In the genomic region with DNA sequence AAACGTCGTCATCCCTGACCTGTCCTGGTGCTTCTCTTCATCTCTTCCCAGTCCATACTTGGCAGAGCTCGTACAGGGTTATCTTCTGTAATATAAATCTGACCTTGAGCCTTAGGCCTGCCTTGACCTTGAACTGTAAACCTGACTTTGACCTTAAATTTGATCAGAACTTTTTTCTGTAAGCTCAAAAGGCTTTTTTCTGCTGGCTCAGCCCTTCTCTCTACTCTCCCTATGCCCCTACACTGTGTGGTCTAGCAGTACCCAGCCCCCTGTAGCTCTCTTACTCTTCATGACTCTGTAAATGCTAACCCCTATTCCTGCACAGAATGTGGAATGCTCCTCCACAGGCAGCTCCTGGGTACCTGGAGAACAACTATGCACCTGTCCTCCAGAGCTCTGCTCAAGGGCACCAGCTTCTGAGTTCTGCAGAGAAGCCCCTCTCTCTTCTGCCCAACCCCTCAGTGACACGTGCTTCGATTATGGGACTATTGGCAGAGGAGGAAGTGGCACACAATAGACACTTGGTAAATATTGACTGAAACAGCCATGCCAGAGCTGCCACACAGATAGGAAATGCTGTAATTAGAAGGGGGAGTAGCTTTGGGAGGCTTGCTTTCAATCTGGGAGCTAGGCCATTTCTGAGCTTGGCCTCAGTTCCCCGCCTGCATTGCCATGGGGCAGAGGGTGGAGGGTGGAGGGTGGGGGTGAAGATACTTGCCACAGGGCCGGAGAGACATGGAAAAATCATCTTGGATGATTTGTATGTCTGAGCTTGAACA, we compare ENCODE assay signal across 17 cellular contexts. TPM values are rescaled to one million over a fixed set of nuclear protein-coding genes. Genes with fewer than 3 reads are reported as not detected.
DNase-seq lines count a peak whose midpoint lies in the region; ATAC-seq, FAIRE-seq and TF ChIP-seq lines count a peak whose summit lies in the region.
"Had no signal": no experiment of that assay in that cellular context is flagged by ENCODE, and none has a peak within 500 bp of the region (broad histone marks: within the 10 kb centered on the region; RNA-seq: fewer than 3 reads in every experiment).

No MANE protein-coding gene starts in this region.

- no peaks in the 10 kb centered on the region for H3K27me3 ChIP-seq in gastrocnemius medialis
- H3K27me3 ChIP-seq in smooth muscle cell (ENCODE audit: low read depth): no peaks in the 10 kb centered on the region

- H3K36me3 Mint-ChIP-seq in stimulated activated naive B cell treated with anti-CD40 and anti-IgM and Interleukin-4, amounts not matched to agents 10 μg/mL and 1 μg/mL and 100 μg/mL, for 72 hours: no peaks in the 10 kb centered on the region
- H3K36me3 Mint-ChIP-seq: CD14-positive monocyte had no signal

- no peaks in the 10 kb centered on the region for H3K9me3 Mint-ChIP-seq in stimulated activated naive B cell treated with anti-CD40 and anti-IgM and Interleukin-4, amounts not matched to agents 10 μg/mL and 1 μg/mL and 100 μg/mL, for 72 hours

- H3F3A ChIP-seq in smooth muscle cell (ENCODE audit: low read depth): no peaks in the 10 kb centered on the region

- no peak overlapping the region for H3K27ac Mint-ChIP-seq in stimulated activated naive B cell treated with anti-CD40 and anti-IgM and Interleukin-4, amounts not matched to agents 10 μg/mL and 1 μg/mL and 100 μg/mL, for 72 hours
- H3K27ac Mint-ChIP-seq: CD14-positive monocyte had no signal

- H3K4me1 ChIP-seq in gastrocnemius medialis (peaks cover 14 to 19% of the 10 kb centered on the region in 2 donors), smooth muscle cell (ENCODE audit: low read depth) (peaks cover 10% of the 10 kb centered on the region)
- H3K4me1 ChIP-seq: lower lobe of right lung had no signal

- in situ Hi-C loops in gastrocnemius medialis (cut with MboI; ENCODE audit: low sequenced_read_pairs in 4 of 4): no loop called here

- ATAC-seq in gastrocnemius medialis: no peak
- ATAC-seq in stimulated activated naive B cell treated with anti-CD40 and anti-IgM and Interleukin-4, amounts not matched to agents 10 μg/mL and 1 μg/mL and 100 μg/mL, for 72 hours (replicated peaks): no peak
- ATAC-seq: lower lobe of right lung had no signal

- no peak overlapping the region for H3K4me3 ChIP-seq in gastrocnemius medialis
- H3K4me3 ChIP-seq in smooth muscle cell: no peak overlapping the region
- H3K4me3 ChIP-seq: lower lobe of right lung, psoas muscle had no signal

- no peaks in the 10 kb centered on the region for H3K4me1 Mint-ChIP-seq in stimulated activated naive B cell treated with anti-CD40 and anti-IgM and Interleukin-4, amounts not matched to agents 10 μg/mL and 1 μg/mL and 100 μg/mL, for 72 hours
- H3K4me1 Mint-ChIP-seq: CD14-positive monocyte had no signal

- TF ChIP-seq CTCF in gastrocnemius medialis (IDR thresholded peaks at IDR 0.05 in 4 of 5, conservative IDR thresholded peaks at IDR 0.05 in 1 of 5): no peak
- no peak for TF ChIP-seq CTCF in smooth muscle cell (IDR thresholded peaks at IDR 0.05; ENCODE audit: borderline replicate concordance, insufficient read depth, poor library complexity, severe bottlenecking)

- intact Hi-C loops in gastrocnemius medialis (cut with DNase I; ENCODE audit: low total_unique reads): no loop called here

- no peak overlapping the region for H3K4me3 Mint-ChIP-seq in stimulated activated naive B cell treated with anti-CD40 and anti-IgM and Interleukin-4, amounts not matched to agents 10 μg/mL and 1 μg/mL and 100 μg/mL, for 72 hours
- H3K4me3 Mint-ChIP-seq: CD14-positive monocyte had no signal

- no peak for FAIRE-seq in GM12891 (lab: Jason Lieb, UNC)
- FAIRE-seq: endometrium, H1 had no signal

- DNase-seq in NCI-H1105 (lab: John Stamatoyannopoulos, UW) (peak; percentile 16), NCI-H510A treated with DMSO at 0.1 percent for 48 hours (lab: John Stamatoyannopoulos, UW) (peak; percentile 79), ecto neural progenitor cell (ENCODE audit: low spot score) (peak; percentile 17), gastrocnemius medialis (no peak), GM12891 (ENCODE audit: insufficient read length, low spot score) (no peak), smooth muscle cell (lab: John Stamatoyannopoulos, UW; ENCODE audit: unreplicated experiment) (no peak), SK-N-DZ (ENCODE audit: low spot score) (no peak)
- no peak for DNase-seq in stimulated activated naive B cell treated with anti-CD40 and anti-IgM and Interleukin-4, amounts not matched to agents 10 μg/mL and 1 μg/mL and 100 μg/mL, for 72 hours
- DNase-seq: lower lobe of right lung; NCI-H2107; psoas muscle; stimulated activated CD4-positive, alpha-beta T cell treated with anti-CD3 and anti-CD28 coated beads, Interleukin-4, amount 100 ng/mL, for 24 hours; T1000 had no signal

- peaks cover 11 to 15% of the 10 kb centered on the region in 2 donors for H3K27me3 Mint-ChIP-seq in stimulated activated naive B cell treated with anti-CD40 and anti-IgM and Interleukin-4, amounts not matched to agents 10 μg/mL and 1 μg/mL and 100 μg/mL, for 72 hours

- no peak overlapping the region for H2AFZ ChIP-seq in smooth muscle cell (ENCODE audit: low read depth)

- no peak overlapping the region for H3K4me2 ChIP-seq in smooth muscle cell

- H3K36me3 ChIP-seq in gastrocnemius medialis (no peaks in the 10 kb centered on the region), smooth muscle cell (ENCODE audit: low read depth) (no peaks in the 10 kb centered on the region)
- H3K36me3 ChIP-seq: lower lobe of right lung had no signal

- H3K27ac ChIP-seq in gastrocnemius medialis (peak overlapping the region; percentile 58 to 71 (median 64)), smooth muscle cell (ENCODE audit: low read depth) (no peak overlapping the region)
- H3K27ac ChIP-seq: lower lobe of right lung had no signal

- H3K9me3 ChIP-seq in gastrocnemius medialis: no peaks in the 10 kb centered on the region
- H3K9me3 ChIP-seq in smooth muscle cell (replicated peaks; ENCODE audit: low read depth): no peaks in the 10 kb centered on the region
- H3K9me3 ChIP-seq: lower lobe of right lung, psoas muscle had no signal

- WGBS in smooth muscle cell (ENCODE audit: low lambda C conversion rate): 89% methylated on average over 7 of the region's 7 CpGs

- no peak overlapping the region for H3K9ac ChIP-seq in smooth muscle cell (ENCODE audit: low read depth)

- TF ChIP-seq POLR2A in gastrocnemius medialis (IDR thresholded peaks at IDR 0.05) (no peak), GM12891 (IDR thresholded peaks at IDR 0.05; ENCODE audit: low read depth, low read length) (no peak)

- no peaks in the 10 kb centered on the region for H3K79me2 ChIP-seq in smooth muscle cell (ENCODE audit: low read depth)

- no peaks in the 10 kb centered on the region for H4K20me1 ChIP-seq in smooth muscle cell (ENCODE audit: low read depth)

TF ChIP-seq in GM12891, 5 proteins besides CTCF, POLR2A, EP300 and RAD21:
- TF ChIP-seq PAX5 (IDR thresholded peaks at IDR 0.05; ENCODE audit: insufficient read depth, low read length, severe bottlenecking) (no peak), POU2F2 (IDR thresholded peaks at IDR 0.05; ENCODE audit: low read depth, low read length) (no peak), POLR2AphosphoS5 (IDR thresholded peaks at IDR 0.05; ENCODE audit: low read depth, low read length) (no peak), TAF1 (IDR thresholded peaks at IDR 0.05; ENCODE audit: low read depth, low read length) (no peak), SPI1 (IDR thresholded peaks at IDR 0.05; ENCODE audit: low read depth, low read length) (no peak)

RNA-seq across cellular contexts. Expression of a gene that starts 15.4 kb away (rescaled TPM):
- total RNA-seq in gastrocnemius medialis: 10 to 100 TPM in 3 of 4 donors, 1 to 10 TPM in 1; 3.1 to 27.4 (median 15.9) TPM
- 0.65 TPM for polyA plus RNA-seq in GM12891 (2012; ENCODE audit: low read depth, missing spikeins)
- 3.0 and 3.2 TPM in 2 replicates for total RNA-seq in smooth muscle cell
- 3.0 and 3.1 TPM in 2 replicates for polyA plus RNA-seq in smooth muscle cell
- polyA plus RNA-seq in SK-N-DZ (2014; cell fraction: cytosol; rRNA removed): 4.7 and 5.5 TPM in 2 replicates
- 7.0 and 10.6 TPM in 2 replicates for polyA plus RNA-seq in SK-N-DZ (2014; cell fraction: nucleus; rRNA removed)

RNA-seq across cellular contexts. Expression of a gene that starts 47.5 kb away (rescaled TPM):
- total RNA-seq in gastrocnemius medialis: 1 to 10 TPM; 1.3 to 2.9 (median 2.1) TPM
- polyA plus RNA-seq in GM12891 (2012; ENCODE audit: low read depth, missing spikeins): 0.77 TPM
- total RNA-seq in smooth muscle cell: 2.9 and 3.6 TPM in 2 replicates
- polyA plus RNA-seq in smooth muscle cell: 2.6 and 4.7 TPM in 2 replicates
- polyA plus RNA-seq in SK-N-DZ (2014; cell fraction: cytosol; rRNA removed): 1.3 and 1.9 TPM in 2 replicates
- polyA plus RNA-seq in SK-N-DZ (2014; cell fraction: nucleus; rRNA removed): 1.4 and 3.5 TPM in 2 replicates

RNA-seq across cellular contexts. Expression of a gene that starts 55.6 kb away (rescaled TPM):
- under 1 TPM in 1 of 4 donors, not detected in 3; 0.18 TPM for total RNA-seq in gastrocnemius medialis
- not detected for polyA plus RNA-seq in GM12891 (2012; ENCODE audit: low read depth, missing spikeins)
- total RNA-seq in smooth muscle cell: not detected in 2 replicates
- polyA plus RNA-seq in smooth muscle cell: not detected in 2 replicates
- polyA plus RNA-seq in SK-N-DZ (2014; cell fraction: cytosol; rRNA removed): not detected in 2 replicates
- not detected in 2 replicates for polyA plus RNA-seq in SK-N-DZ (2014; cell fraction: nucleus; rRNA removed)
- total RNA-seq: lower lobe of right lung, psoas muscle, subcutaneous adipose tissue had no signal
- polyA plus RNA-seq: CD14-positive monocyte, psoas muscle had no signal

Comparison
In these comparisons a context has a peak if more than half of its experiments do, and no peak if none do; other contexts are left out.
1. DNase-seq: peak in NCI-H1105 (single experiment), NCI-H510A treated with DMSO at 0.1 percent for 48 hours (single experiment) and ecto neural progenitor cell (single experiment); none in gastrocnemius medialis (0 of 2), GM12891 (single experiment), smooth muscle cell (single experiment), SK-N-DZ (single experiment) and stimulated activated naive B cell treated with anti-CD40 and anti-IgM and Interleukin-4, amounts not matched to agents 10 μg/mL and 1 μg/mL and 100 μg/mL, for 72 hours (single experiment).